In genomic region chr6:36677753-36678487, GRCh38 we compare ENCODE assay signal across 8 cellular contexts. TPM values are rescaled to one million over a fixed set of nuclear protein-coding genes. Genes with fewer than 3 reads are reported as not detected.
DNase-seq lines count a peak whose midpoint lies in the region; ATAC-seq and TF ChIP-seq lines count a peak whose summit lies in the region.

No MANE protein-coding gene starts in this region.

- BruUV-seq in Caco-2 (replicated peaks; lab: Mats Ljungman, UMichigan), result no TSS peak

- intact Hi-C loops in Caco-2 (cut with micrococcal nuclease; ENCODE audit: unreplicated experiment), result loop anchor here (2.0 kb wide), 1 partner anchor 27 kb away; no protein-coding TSS in a partner anchor

- H3K27ac Mint-ChIP-seq in Caco-2 (ENCODE audit: unreplicated experiment), result peak overlapping the region; percentile 78
- peak overlapping the region; percentile 78 to 98 for H3K27ac Mint-ChIP-seq in natural killer cell treated with Interleukin-12 subunit alpha and Interleukin-12 subunit beta and Interleukin-15 and Interleukin-18, amount 100 ng/mL, for 72 hours

- no peaks in the 10 kb centered on the region for H3K36me3 ChIP-seq in Caco-2 (ENCODE audit: control insufficient read depth, insufficient read depth, low read length)

- no peaks in the 10 kb centered on the region for H3K27me3 Mint-ChIP-seq in Caco-2 (ENCODE audit: insufficient read depth, unreplicated experiment)
- H3K27me3 Mint-ChIP-seq in natural killer cell treated with Interleukin-12 subunit alpha and Interleukin-12 subunit beta and Interleukin-15 and Interleukin-18, amount 100 ng/mL, for 72 hours, result no peaks in the 10 kb centered on the region

- H3K4me3 ChIP-seq in Caco-2 (ENCODE audit: low read depth, low read length) (peak overlapping the region; percentile 75), NB4 (ENCODE audit: low read depth, low read length) (no peak overlapping the region), coronary artery (peak overlapping the region; percentile 97)

- no peak for TF ChIP-seq POLR2A in NB4 (IDR thresholded peaks at IDR 0.05; ENCODE audit: extremely low read depth, insufficient read length)

- H3K9me3 Mint-ChIP-seq in Caco-2 (ENCODE audit: unreplicated experiment), result no peaks in the 10 kb centered on the region
- H3K9me3 Mint-ChIP-seq in natural killer cell treated with Interleukin-12 subunit alpha and Interleukin-12 subunit beta and Interleukin-15 and Interleukin-18, amount 100 ng/mL, for 72 hours, result no peaks in the 10 kb centered on the region

- no peaks in the 10 kb centered on the region for H3K9me3 ChIP-seq in Caco-2

- no peak for TF ChIP-seq CTCF in Caco-2 (IDR thresholded peaks at IDR 0.05; ENCODE audit: insufficient read depth in 1 of 2, low read depth in 1 of 2, low read length in 1 of 2, severe bottlenecking in 1 of 2, unreplicated experiment in 1 of 2)
- no peak for TF ChIP-seq CTCF in NB4 (IDR thresholded peaks at IDR 0.05; ENCODE audit: low read depth, low read length)
- no peak for TF ChIP-seq CTCF in coronary artery (IDR thresholded peaks at IDR 0.05)
- TF ChIP-seq CTCF in omental fat pad (IDR thresholded peaks at IDR 0.05), result no peak

- H3K27me3 ChIP-seq in Caco-2 (replicated peaks; ENCODE audit: control insufficient read depth, insufficient read depth, low read length), result no peaks in the 10 kb centered on the region

- peak overlapping the region; percentile 100 for H3K27ac ChIP-seq in coronary artery

- H3K36me3 Mint-ChIP-seq in Caco-2 (ENCODE audit: insufficient read depth, unreplicated experiment), result peaks cover 11% of the 10 kb centered on the region
- H3K36me3 Mint-ChIP-seq in natural killer cell treated with Interleukin-12 subunit alpha and Interleukin-12 subunit beta and Interleukin-15 and Interleukin-18, amount 100 ng/mL, for 72 hours, result peaks cover 16% of the 10 kb centered on the region

- H3K4me3 Mint-ChIP-seq in Caco-2 (ENCODE audit: unreplicated experiment), result peak overlapping the region; percentile 95
- peak overlapping the region; percentile 93 for H3K4me3 Mint-ChIP-seq in natural killer cell treated with Interleukin-12 subunit alpha and Interleukin-12 subunit beta and Interleukin-15 and Interleukin-18, amount 100 ng/mL, for 72 hours

- H3K4me1 Mint-ChIP-seq in Caco-2 (ENCODE audit: low read depth, unreplicated experiment), result peaks cover 34% of the 10 kb centered on the region
- H3K4me1 Mint-ChIP-seq in natural killer cell treated with Interleukin-12 subunit alpha and Interleukin-12 subunit beta and Interleukin-15 and Interleukin-18, amount 100 ng/mL, for 72 hours (ENCODE audit: low read depth in 2 of 2), result peaks cover 38 to 50% of the 10 kb centered on the region in 2 donors

- peaks cover 18% of the 10 kb centered on the region for H3K4me1 ChIP-seq in Caco-2

- CTCF ChIA-PET in Caco-2 (lab: Charles Lee), result interaction anchor here (0.6 to 2.2 kb wide), 7 partner anchors 12 to 81 kb away, joined by 3 to 19 read pairs (median 5); no protein-coding TSS in a partner anchor

- DNase-seq in Caco-2, result no peak
- peak; percentile 35 for DNase-seq in NB4 (ENCODE audit: low read depth)
- no peak for DNase-seq in coronary artery (ENCODE audit: low spot score)
- no peak for DNase-seq in natural killer cell treated with Interleukin-12 subunit alpha and Interleukin-12 subunit beta and Interleukin-15 and Interleukin-18, amount 100 ng/mL, for 72 hours (ENCODE audit: low spot score)
- no peak for DNase-seq in omental fat pad (ENCODE audit: low spot score)
- DNase-seq in NCI-H1930 (lab: John Stamatoyannopoulos, UW), result no peak
- no peak for DNase-seq in HCEC 1CT

- POLR2A ChIA-PET in Caco-2 (lab: Charles Lee), result interaction anchor here (0.6 to 1.0 kb wide), 3 partner anchors 54 to 914 kb away, joined by 3 to 4 read pairs (median 4); no protein-coding TSS in a partner anchor

- no peak for ATAC-seq in natural killer cell treated with Interleukin-12 subunit alpha and Interleukin-12 subunit beta and Interleukin-15 and Interleukin-18, amount 100 ng/mL, for 72 hours
- ATAC-seq in GM19328 (IDR thresholded peaks at IDR 0.05; ENCODE audit: unreplicated experiment), result no peak
- no peak for ATAC-seq in omental fat pad (ENCODE audit: low FRiP score)

RNA-seq across cellular contexts. Expression of gene CDKN1A, which starts 0.6 kb away (rescaled TPM):
- 3.0 and 3.4 TPM in 2 replicates for total RNA-seq in Caco-2 (2022)
- total RNA-seq in natural killer cell treated with Interleukin-12 subunit alpha and Interleukin-12 subunit beta and Interleukin-15 and Interleukin-18, amount 100 ng/mL, for 72 hours, result 100 to 1,000 TPM; 176 to 617 TPM
- total RNA-seq in omental fat pad, result 100 to 1,000 TPM; 126 to 611 (median 261) TPM

RNA-seq across cellular contexts. Expression of gene RAB44, which starts 19.7 kb away (rescaled TPM):
- total RNA-seq in Caco-2 (2022), result not detected in 2 replicates
- 1 to 10 TPM; 4.1 to 7.9 TPM for total RNA-seq in natural killer cell treated with Interleukin-12 subunit alpha and Interleukin-12 subunit beta and Interleukin-15 and Interleukin-18, amount 100 ng/mL, for 72 hours
- total RNA-seq in omental fat pad, result 1 to 10 TPM in 1 of 4 donors, under 1 TPM in 3; 0.19 to 2.4 (median 0.43) TPM

Comparison
In these comparisons a context has a peak if more than half of its experiments do, and no peak if none do; other contexts are left out.
1. RNA of gene CDKN1A, which starts 0.6 kb away (total RNA-seq): 176 to 617 TPM in natural killer cell treated with Interleukin-12 subunit alpha and Interleukin-12 subunit beta and Interleukin-15 and Interleukin-18, amount 100 ng/mL, for 72 hours and 126 to 611 TPM in omental fat pad; 3.0 to 3.4 TPM in Caco-2; every median in the first group is over 10 times any median in the second.